In the genomic region with DNA sequence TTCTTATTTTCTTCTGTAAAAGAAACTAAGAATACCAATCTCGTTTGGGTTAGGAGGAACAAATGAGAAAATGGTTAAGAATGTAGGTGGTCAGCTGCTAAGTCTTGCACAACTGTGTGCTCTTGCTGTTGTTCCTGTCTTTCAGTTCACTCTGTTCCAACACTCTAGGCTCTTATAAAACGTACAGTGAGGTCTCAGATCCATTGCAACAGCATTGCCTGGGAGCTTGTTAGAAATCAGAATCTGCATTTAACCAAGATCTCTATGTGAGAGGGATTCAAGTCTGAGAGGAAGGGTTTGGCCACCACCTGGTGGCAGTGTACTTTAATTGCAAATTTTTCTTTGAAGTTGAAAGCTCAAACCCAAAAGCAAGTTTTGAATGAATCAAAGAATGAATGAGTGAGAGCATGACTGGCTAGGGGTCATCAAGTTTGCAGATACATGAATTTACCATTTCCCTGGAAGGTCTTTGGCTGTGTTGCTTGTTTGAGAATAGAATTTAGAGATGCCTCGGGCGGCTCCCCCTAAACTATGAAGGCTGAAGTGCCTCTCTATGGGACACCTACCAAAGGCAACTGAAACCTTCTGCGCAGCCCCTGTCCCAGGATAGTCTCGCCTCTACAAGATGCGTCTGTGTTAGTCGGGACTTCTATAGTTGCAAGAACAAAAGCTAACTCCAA, we compare ENCODE assay signal across 9 cellular contexts. TPM values are rescaled to one million over a fixed set of nuclear protein-coding genes. Genes with fewer than 3 reads are reported as not detected.
DNase-seq lines count a peak whose midpoint lies in the region; ATAC-seq and TF ChIP-seq lines count a peak whose summit lies in the region.
"Had no signal": no experiment of that assay in that cellular context is flagged by ENCODE, and none has a peak within 500 bp of the region (broad histone marks: within the 10 kb centered on the region; RNA-seq: fewer than 3 reads in every experiment).

No MANE protein-coding gene starts in this region.

- TF ChIP-seq CTCF in CD4-positive, alpha-beta T cell (IDR thresholded peaks at IDR 0.05), result peak; percentile 50
- TF ChIP-seq CTCF in H9 (conservative IDR thresholded peaks at IDR 0.05) (peak; percentile 78), OCI-LY7 (conservative IDR thresholded peaks at IDR 0.05; ENCODE audit: low read length) (peak; percentile 92)

- no peak overlapping the region for H2AK5ac ChIP-seq in H9 (ENCODE audit: insufficient read length, low read length)

- no TSS peak for BruUV-seq in OCI-LY7 (replicated peaks; lab: Mats Ljungman, UMichigan)

- H3K79me2 ChIP-seq in H9 (ENCODE audit: insufficient read depth, low read length) (no peaks in the 10 kb centered on the region), OCI-LY7 (ENCODE audit: insufficient read depth, low read depth, low read length) (no peaks in the 10 kb centered on the region)

- no peak overlapping the region for H3K27ac ChIP-seq in CD4-positive, alpha-beta T cell (ENCODE audit: low read depth, low read length)
- H3K27ac ChIP-seq in H9 (ENCODE audit: insufficient read length, low read depth, low read length) (no peak overlapping the region), OCI-LY7 (ENCODE audit: low read depth, low read length, poor library complexity, severe bottlenecking) (no peak overlapping the region)
- no peak overlapping the region for H3K27ac ChIP-seq in effector memory CD4-positive, alpha-beta T cell (ENCODE audit: insufficient read depth, low read length, poor library complexity, severe bottlenecking)
- H3K27ac ChIP-seq: SJCRH30 had no signal

- H3K9me3 ChIP-seq in CD4-positive, alpha-beta T cell (ENCODE audit: control insufficient read depth, low read length), result no peaks in the 10 kb centered on the region
- H3K9me3 ChIP-seq in H9 (ENCODE audit: control insufficient read depth, low read depth, low read length) (no peaks in the 10 kb centered on the region), OCI-LY7 (ENCODE audit: low read length) (no peaks in the 10 kb centered on the region)
- H3K9me3 ChIP-seq in effector memory CD4-positive, alpha-beta T cell (ENCODE audit: control insufficient read depth, low read length), result no peaks in the 10 kb centered on the region
- H3K9me3 ChIP-seq: SJCRH30 had no signal

- H3K27me3 ChIP-seq in CD4-positive, alpha-beta T cell (ENCODE audit: control insufficient read depth, insufficient read depth, low read length), result peaks cover 21% of the 10 kb centered on the region
- no peaks in the 10 kb centered on the region for H3K27me3 ChIP-seq in H9 (ENCODE audit: insufficient read depth, low read length)
- H3K27me3 ChIP-seq in effector memory CD4-positive, alpha-beta T cell (replicated peaks; ENCODE audit: control insufficient read depth, insufficient read depth, low read length, poor library complexity, severe bottlenecking), result peaks cover 14% of the 10 kb centered on the region
- H3K27me3 ChIP-seq: SJCRH30 had no signal

- H3K4me3 Mint-ChIP-seq in CD4-positive, alpha-beta T cell, result no peak overlapping the region
- no peak overlapping the region for H3K4me3 Mint-ChIP-seq in H9
- no peak overlapping the region for H3K4me3 Mint-ChIP-seq in activated naive CD8-positive, alpha-beta T cell treated with anti-CD3 and anti-CD28 coated beads, Interleukin-2, amount 50 U/mL, for 24 hours

- H2BK12ac ChIP-seq in H9 (ENCODE audit: insufficient read length, low read depth, low read length), result no peak overlapping the region

- H3K4me2 ChIP-seq in H9 (ENCODE audit: insufficient read depth, insufficient read length, low read length), result no peak overlapping the region
- no peak overlapping the region for H3K4me2 ChIP-seq in OCI-LY7 (ENCODE audit: low read length)

- H3K27ac Mint-ChIP-seq in CD4-positive, alpha-beta T cell, result no peak overlapping the region
- no peak overlapping the region for H3K27ac Mint-ChIP-seq in H9
- no peak overlapping the region for H3K27ac Mint-ChIP-seq in activated naive CD8-positive, alpha-beta T cell treated with anti-CD3 and anti-CD28 coated beads, Interleukin-2, amount 50 U/mL, for 24 hours

- no peak overlapping the region for H3K9ac ChIP-seq in H9 (ENCODE audit: extremely low read depth, insufficient read length, low read length)

- no peak overlapping the region for H4K5ac ChIP-seq in H9 (ENCODE audit: insufficient read length, low read depth, low read length)

- no peaks in the 10 kb centered on the region for H3K9me2 ChIP-seq in OCI-LY7 (ENCODE audit: insufficient read depth, low read length)

- no peaks in the 10 kb centered on the region for H3K36me3 Mint-ChIP-seq in CD4-positive, alpha-beta T cell (ENCODE audit: low read depth)
- no peaks in the 10 kb centered on the region; a peak in 1 of 7 replicates for H3K36me3 Mint-ChIP-seq in H9 (ENCODE audit: insufficient read depth in 1 of 3, low read depth in 3 of 3)
- no peaks in the 10 kb centered on the region for H3K36me3 Mint-ChIP-seq in activated naive CD8-positive, alpha-beta T cell treated with anti-CD3 and anti-CD28 coated beads, Interleukin-2, amount 50 U/mL, for 24 hours (ENCODE audit: low read depth)

- peaks cover 4% of the 10 kb centered on the region for H3K4me1 Mint-ChIP-seq in CD4-positive, alpha-beta T cell (ENCODE audit: low read depth)
- H3K4me1 Mint-ChIP-seq in H9, result peaks cover 8 to 14% of the 10 kb centered on the region in 2 experiments
- peaks cover 3% of the 10 kb centered on the region for H3K4me1 Mint-ChIP-seq in activated naive CD8-positive, alpha-beta T cell treated with anti-CD3 and anti-CD28 coated beads, Interleukin-2, amount 50 U/mL, for 24 hours

- peak in 4 of 10 experiments; percentile 17 to 39 (median 21) for DNase-seq in CD4-positive, alpha-beta T cell
- DNase-seq in H9, result no peak
- peak; percentile 76 for DNase-seq in OCI-LY7 (ENCODE audit: low spot score)
- DNase-seq in activated naive CD8-positive, alpha-beta T cell treated with anti-CD3 and anti-CD28 coated beads, Interleukin-2, amount 50 U/mL, for 24 hours, result peak; percentile 22
- no peak for DNase-seq in left cardiac atrium
- no peak for DNase-seq in sciatic nerve (ENCODE audit: low spot score)
- DNase-seq in effector memory CD4-positive, alpha-beta T cell, result no peak

- no peak overlapping the region for H4K91ac ChIP-seq in H9 (ENCODE audit: insufficient read length, low read depth, low read length)

- no CpG with 5 or more reads among the region's 8 CpGs for whole genome bisulfite sequencing in H9 (ENCODE audit: extremely low coverage, insufficient read length, low lambda C conversion rate)

- H3T11ph ChIP-seq in H9 (ENCODE audit: low read length), result no peak overlapping the region

- H3K14ac ChIP-seq in H9 (ENCODE audit: insufficient read depth, low read length), result no peak overlapping the region

- no peaks in the 10 kb centered on the region for H3K79me1 ChIP-seq in H9 (ENCODE audit: insufficient read depth, low read depth, low read length, poor library complexity, severe bottlenecking)

- intact Hi-C loops in CD4-positive, alpha-beta T cell (cut with DNase I, micrococcal nuclease), result loop anchor here (1.0 to 5.0 kb wide), 4 partner anchors 129 to 299 kb away; no protein-coding TSS in a partner anchor
- intact Hi-C loops in OCI-LY7 (cut with micrococcal nuclease; ENCODE audit: unreplicated experiment), result loop anchor here (1.0 to 10.0 kb wide), 4 partner anchors 51 to 299 kb away; no protein-coding TSS in a partner anchor
- intact Hi-C loops in left cardiac atrium (cut with DNase I), result loop anchor here in 1 of 2 donors (5.0 to 10.0 kb wide), 3 partner anchors 129 to 297 kb away; no protein-coding TSS in a partner anchor
- intact Hi-C loops in sciatic nerve (cut with DNase I), result no loop called here

- H3K4me3 ChIP-seq in OCI-LY7 (ENCODE audit: low read depth, low read length, poor library complexity, severe bottlenecking), result no peak overlapping the region
- no peak overlapping the region for H3K4me3 ChIP-seq in effector memory CD4-positive, alpha-beta T cell (ENCODE audit: insufficient read depth, low read depth, low read length, poor library complexity, severe bottlenecking)
- H3K4me3 ChIP-seq: SJCRH30 had no signal

- H3K23ac ChIP-seq in H9 (ENCODE audit: insufficient read length, low read depth, low read length), result no peak overlapping the region

- H4K8ac ChIP-seq in H9 (replicated peaks; ENCODE audit: insufficient read length, low read depth, low read length), result no peak overlapping the region

- 0 out of 2 replicates have a peak, but pooled peaks cover 2% of the 10 kb centered on the region for H3K4me1 ChIP-seq in H9 (ENCODE audit: insufficient read depth, low read length)
- no peaks in the 10 kb centered on the region for H3K4me1 ChIP-seq in OCI-LY7 (ENCODE audit: insufficient read depth, low read length, poor library complexity, severe bottlenecking)
- H3K4me1 ChIP-seq in effector memory CD4-positive, alpha-beta T cell (ENCODE audit: control insufficient read depth, insufficient read depth, low read length, poor library complexity, severe bottlenecking), result no peaks in the 10 kb centered on the region
- H3K4me1 ChIP-seq: SJCRH30 had no signal

- H2BK5ac ChIP-seq in H9 (ENCODE audit: insufficient read length, low read length), result no peak overlapping the region

- no peak overlapping the region for H3K18ac ChIP-seq in H9 (ENCODE audit: insufficient read length, low read depth, low read length)

- no peaks in the 10 kb centered on the region for H3K23me2 ChIP-seq in H9 (ENCODE audit: insufficient read length, low read depth, low read length, poor library complexity, severe bottlenecking)

- no peak overlapping the region for H2BK120ac ChIP-seq in H9 (ENCODE audit: low read depth, low read length, poor library complexity, severe bottlenecking)

- no peak overlapping the region for H2BK20ac ChIP-seq in H9 (ENCODE audit: low read depth, low read length, poor library complexity, severe bottlenecking)

- H3K9me3 Mint-ChIP-seq in CD4-positive, alpha-beta T cell, result no peaks in the 10 kb centered on the region
- H3K9me3 Mint-ChIP-seq in H9, result no peaks in the 10 kb centered on the region; a peak in 2 of 5 replicates
- H3K9me3 Mint-ChIP-seq in activated naive CD8-positive, alpha-beta T cell treated with anti-CD3 and anti-CD28 coated beads, Interleukin-2, amount 50 U/mL, for 24 hours, result no peaks in the 10 kb centered on the region

- H2AFZ ChIP-seq in H9 (ENCODE audit: low read length), result no peak overlapping the region
- no peak overlapping the region for H2AFZ ChIP-seq in OCI-LY7 (ENCODE audit: low read length)

- H2BK15ac ChIP-seq in H9 (ENCODE audit: low read depth, low read length), result no peak overlapping the region

- POLR2A ChIA-PET in CD4-positive, alpha-beta T cell (lab: Charles Lee), result interaction anchor here (1.0 to 1.7 kb wide), 4 partner anchors 126 to 354 kb away, joined by 3 to 4 read pairs (median 4); a partner anchor contains a TSS
- POLR2A ChIA-PET in OCI-LY7 (lab: Charles Lee), result interaction anchor here (0.6 to 1.0 kb wide), 2 partner anchors 51 to 85 kb away, joined by 3 read pairs; no protein-coding TSS in a partner anchor

- H3K4ac ChIP-seq in H9 (ENCODE audit: low read depth, low read length), result no peak overlapping the region

- CTCF ChIA-PET in CD4-positive, alpha-beta T cell (lab: Charles Lee), result interaction anchor here (0.5 to 1.7 kb wide), 10 partner anchors 10 to 353 kb away, joined by 3 to 8 read pairs (median 4); a partner anchor contains a TSS
- CTCF ChIA-PET in OCI-LY7 (lab: Charles Lee; ENCODE audit: unreplicated experiment), result interaction anchor here (0.9 kb wide), 1 partner anchor 51 kb away, joined by 5 read pairs; no protein-coding TSS in a partner anchor

- H4K20me1 ChIP-seq in H9 (ENCODE audit: control insufficient read depth, insufficient read depth, insufficient read length), result no peaks in the 10 kb centered on the region
- H4K20me1 ChIP-seq in OCI-LY7 (ENCODE audit: insufficient read depth, low read length), result no peaks in the 10 kb centered on the region

- ATAC-seq in CD4-positive, alpha-beta T cell (ENCODE audit: poor library complexity), result peak; percentile 37
- ATAC-seq in activated naive CD8-positive, alpha-beta T cell treated with anti-CD3 and anti-CD28 coated beads, Interleukin-2, amount 50 U/mL, for 24 hours, result peak; percentile 41
- ATAC-seq in left cardiac atrium, result peak; percentile 67 to 76
- ATAC-seq in sciatic nerve, result peak; percentile 86
- no peak for ATAC-seq in GM18909 (IDR thresholded peaks at IDR 0.05; ENCODE audit: poor library complexity, unreplicated experiment)

- H3K56ac ChIP-seq in H9 (ENCODE audit: insufficient read length, low read depth, low read length), result no peak overlapping the region

- H3K36me3 ChIP-seq in OCI-LY7 (ENCODE audit: insufficient read depth, low read length), result no peaks in the 10 kb centered on the region
- H3K36me3 ChIP-seq in effector memory CD4-positive, alpha-beta T cell (ENCODE audit: control insufficient read depth, insufficient read depth, low read length), result no peaks in the 10 kb centered on the region
- H3K36me3 ChIP-seq: SJCRH30 had no signal

- peaks cover 40% of the 10 kb centered on the region for H3K27me3 Mint-ChIP-seq in CD4-positive, alpha-beta T cell
- H3K27me3 Mint-ChIP-seq in H9 (ENCODE audit: low read depth), result peaks cover 32% of the 10 kb centered on the region
- H3K27me3 Mint-ChIP-seq in activated naive CD8-positive, alpha-beta T cell treated with anti-CD3 and anti-CD28 coated beads, Interleukin-2, amount 50 U/mL, for 24 hours, result peaks cover 27% of the 10 kb centered on the region

RNA-seq across cellular contexts. Expression of a gene that starts 2.5 kb away (rescaled TPM):
- total RNA-seq in CD4-positive, alpha-beta T cell, result not detected
- 0.11 TPM in 1 of 2 replicates, not detected in the other for total RNA-seq in H9 (2021)
- not detected in 2 replicates for total RNA-seq in OCI-LY7 (2014; rRNA removed; shearing (Covaris generic))
- total RNA-seq in OCI-LY7 (2022), result not detected in 2 replicates
- total RNA-seq in left cardiac atrium, result under 1 TPM in 1 of 2 donors, not detected in 1; 0.39 TPM
- total RNA-seq in sciatic nerve, result not detected
- total RNA-seq: SJCRH30 had no signal

RNA-seq across cellular contexts. Expression of a gene that starts 39.0 kb away (rescaled TPM):
- total RNA-seq in CD4-positive, alpha-beta T cell, result under 1 TPM in 1 of 2 experiments, not detected in 1; 0.06 TPM
- total RNA-seq in H9 (2021) (0.15 and 0.35 TPM in 2 replicates), OCI-LY7 (2022) (not detected in 2 replicates), left cardiac atrium (under 1 TPM; 0.10 to 0.38 TPM), sciatic nerve (not detected)
- not detected in 2 replicates for total RNA-seq in OCI-LY7 (2014; rRNA removed; shearing (Covaris generic))
- total RNA-seq: SJCRH30 had no signal

RNA-seq across cellular contexts. Expression of a gene that starts 46.1 kb away (rescaled TPM):
- under 1 TPM in 1 of 2 experiments, not detected in 1; 0.41 TPM for total RNA-seq in CD4-positive, alpha-beta T cell
- total RNA-seq in H9 (2021), result 0.86 and 1.2 TPM in 2 replicates
- total RNA-seq in OCI-LY7 (2014; rRNA removed; shearing (Covaris generic)), result 2.0 TPM in 1 of 2 replicates, not detected in the other
- total RNA-seq in OCI-LY7 (2022), result 4.5 and 5.3 TPM in 2 replicates
- total RNA-seq in left cardiac atrium, result not detected
- total RNA-seq in sciatic nerve, result not detected
- total RNA-seq: SJCRH30 had no signal

Comparison
In these comparisons a context has a peak if more than half of its experiments do, and no peak if none do; other contexts are left out.
1. DNase-seq: peak in OCI-LY7 (single experiment) and activated naive CD8-positive, alpha-beta T cell treated with anti-CD3 and anti-CD28 coated beads, Interleukin-2, amount 50 U/mL, for 24 hours (single experiment); none in H9 (single experiment), left cardiac atrium (single experiment), sciatic nerve (single experiment) and effector memory CD4-positive, alpha-beta T cell (0 of 3).
2. Peak in every context shown above with its lines, with median percentiles within 50 percentile points of each other: CTCF ChIP-seq.